Comparison of ENCODE assay signal across 25 cellular contexts in the genomic region with DNA sequence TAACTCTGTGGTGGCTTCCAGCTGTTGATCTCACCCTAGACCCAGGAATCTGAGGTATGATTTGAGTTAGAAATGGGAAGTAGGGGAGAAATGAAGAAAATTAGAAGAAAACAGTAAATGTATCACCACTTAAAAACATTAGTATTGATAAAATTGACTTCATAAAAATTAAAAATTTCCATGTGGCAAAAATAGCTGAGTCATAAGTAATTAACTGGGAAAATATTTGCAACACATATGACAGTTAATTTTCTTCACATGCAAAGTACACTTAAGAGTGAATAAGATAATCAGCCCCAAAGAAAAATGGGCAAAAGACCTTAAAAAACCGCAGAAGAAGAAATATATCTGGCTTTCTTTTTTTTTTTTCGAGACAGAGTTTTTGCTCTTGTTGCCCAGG. TPM values are rescaled to one million over a fixed set of nuclear protein-coding genes. Genes with fewer than 3 reads are reported as not detected.
DNase-seq lines count a peak whose midpoint lies in the region; ATAC-seq, FAIRE-seq and TF ChIP-seq lines count a peak whose summit lies in the region.
"Had no signal": no experiment of that assay in that cellular context is flagged by ENCODE, and none has a peak within 500 bp of the region (broad histone marks: within the 10 kb centered on the region; RNA-seq: fewer than 3 reads in every experiment).

No MANE protein-coding gene starts in this region.

- CTCF ChIA-PET in CD4-positive, alpha-beta T cell (lab: Charles Lee): interaction anchor here (0.7 to 1.9 kb wide), 3 partner anchors 12 to 301 kb away, joined by 3 to 6 read pairs (median 3); no protein-coding TSS in a partner anchor

- H3K9ac ChIP-seq in MM.1S (ENCODE audit: low read length): no peak overlapping the region
- peak overlapping the region in 1 of 5 donors; percentile 52 for H3K9ac ChIP-seq in subcutaneous abdominal adipose tissue (ENCODE audit: low read length in 5 of 5)
- no peak overlapping the region for H3K9ac ChIP-seq in kidney (ENCODE audit: low read length in 2 of 2)

- H3K27me3 Mint-ChIP-seq in CD4-positive, alpha-beta T cell: no peaks in the 10 kb centered on the region
- peaks cover 6 to 15% (median 9%) of the 10 kb centered on the region in 3 donors for H3K27me3 Mint-ChIP-seq in immature natural killer cell (ENCODE audit: low read depth in 3 of 3)
- H3K27me3 Mint-ChIP-seq: activated naive CD4-positive, alpha-beta T cell treated with anti-CD3 and anti-CD28 coated beads, Interleukin-2, amount 50 U/mL, for 24 hours had no signal

- peaks cover 62% of the 10 kb centered on the region for H3K4me1 Mint-ChIP-seq in CD4-positive, alpha-beta T cell (ENCODE audit: low read depth)
- H3K4me1 Mint-ChIP-seq in immature natural killer cell: peaks cover 62 to 75% of the 10 kb centered on the region in 2 donors

- H3K9me3 Mint-ChIP-seq in CD4-positive, alpha-beta T cell: peaks cover 2% of the 10 kb centered on the region
- no peaks in the 10 kb centered on the region for H3K9me3 Mint-ChIP-seq in immature natural killer cell
- H3K9me3 Mint-ChIP-seq: activated naive CD4-positive, alpha-beta T cell treated with anti-CD3 and anti-CD28 coated beads, Interleukin-2, amount 50 U/mL, for 24 hours had no signal

- no peaks in the 10 kb centered on the region for H3K36me3 ChIP-seq in MM.1S (replicated peaks; ENCODE audit: insufficient read depth, low read length)
- no peaks in the 10 kb centered on the region for H3K36me3 ChIP-seq in subcutaneous abdominal adipose tissue (ENCODE audit: control insufficient read depth in 5 of 5, insufficient read depth in 5 of 5, low read length in 5 of 5)
- no peaks in the 10 kb centered on the region for H3K36me3 ChIP-seq in kidney (ENCODE audit: control insufficient read depth in 1 of 2, insufficient read depth in 2 of 2, low read length in 2 of 2)
- H3K36me3 ChIP-seq: heart left ventricle, upper lobe of left lung had no signal

- H3K36me3 Mint-ChIP-seq in CD4-positive, alpha-beta T cell (ENCODE audit: low read depth): no peaks in the 10 kb centered on the region
- no peaks in the 10 kb centered on the region for H3K36me3 Mint-ChIP-seq in immature natural killer cell
- H3K36me3 Mint-ChIP-seq: activated naive CD4-positive, alpha-beta T cell treated with anti-CD3 and anti-CD28 coated beads, Interleukin-2, amount 50 U/mL, for 24 hours had no signal

- H4K20me1 ChIP-seq in MM.1S (ENCODE audit: insufficient read depth, low read length): no peaks in the 10 kb centered on the region

- no peaks in the 10 kb centered on the region for H3K9me2 ChIP-seq in MM.1S (replicated peaks; ENCODE audit: insufficient read depth, low read length)

- POLR2A ChIA-PET in CD4-positive, alpha-beta T cell (lab: Charles Lee): interaction anchor here (0.6 kb wide), 1 partner anchor 25 kb away, joined by 4 read pairs; no protein-coding TSS in a partner anchor

- peak overlapping the region; percentile 18 for H3K27ac Mint-ChIP-seq in CD4-positive, alpha-beta T cell
- H3K27ac Mint-ChIP-seq in immature natural killer cell: peak overlapping the region in 5 of 6 donors; percentile 7 to 75 (median 65)
- H3K27ac Mint-ChIP-seq: CD14-positive monocyte had no signal

- peak overlapping the region; percentile 45 for H3K4me3 Mint-ChIP-seq in CD4-positive, alpha-beta T cell
- peak overlapping the region in 2 of 5 donors; percentile 2 to 26 for H3K4me3 Mint-ChIP-seq in immature natural killer cell
- H3K4me3 Mint-ChIP-seq: CD14-positive monocyte had no signal

- no peak for TF ChIP-seq CTCF in CD4-positive, alpha-beta T cell (IDR thresholded peaks at IDR 0.05)
- no peak for TF ChIP-seq CTCF in MM.1S (IDR thresholded peaks at IDR 0.05; ENCODE audit: low read length)
- TF ChIP-seq CTCF in kidney (IDR thresholded peaks at IDR 0.05; ENCODE audit: borderline replicate concordance, extremely low read depth, insufficient read depth): no peak

- H3K4me2 ChIP-seq in MM.1S (ENCODE audit: low read depth, low read length): peak overlapping the region; percentile 29; the same call in 1 of the 2 replicates

- no peak for ATAC-seq in CD4-positive, alpha-beta T cell (ENCODE audit: poor library complexity)
- ATAC-seq: heart left ventricle, left lobe of liver, Right ventricle myocardium inferior had no signal

- H3K4me3 ChIP-seq in MM.1S (ENCODE audit: low read length) (no peak overlapping the region), subcutaneous abdominal adipose tissue (ENCODE audit: low read depth in 1 of 5, low read length in 5 of 5) (no peak overlapping the region), kidney (ENCODE audit: low read length in 2 of 2) (no peak overlapping the region)
- H3K4me3 ChIP-seq: heart left ventricle, upper lobe of left lung had no signal

- intact Hi-C loops in CD4-positive, alpha-beta T cell (cut with DNase I, micrococcal nuclease): no loop called here
- intact Hi-C loops in kidney (cut with DNase I): no loop called here

- DNase-seq in CD4-positive, alpha-beta T cell: no peak
- DNase-seq in MM.1S: no peak
- no peak for DNase-seq in immature natural killer cell
- no peak for DNase-seq in kidney
- DNase-seq in NCI-H1694 treated with DMSO at 0.1 percent for 48 hours (lab: John Stamatoyannopoulos, UW): no peak
- no peak for DNase-seq in GDM1 (lab: John Stamatoyannopoulos, UW)
- DNase-seq: activated T-cell treated with anti-CD3 and anti-CD28 coated beads, Interleukin-2, amount 50 U/mL, for 48 hours; central memory CD4-positive, alpha-beta T cell; DMS79; HCEC 1CT; heart left ventricle; Kasumi-1; NCI-H1092; NCI-H2029; NCI-H226; NCI-H774; stimulated activated CD4-positive, alpha-beta T cell treated with anti-CD3 and anti-CD28 coated beads, Interleukin-2, amount 100 ng/mL, for 48 hours; upper lobe of left lung had no signal

- no peak overlapping the region for H3K27ac ChIP-seq in CD4-positive, alpha-beta T cell (ENCODE audit: low read depth, low read length)
- H3K27ac ChIP-seq in MM.1S (ENCODE audit: low read length) (no peak overlapping the region), subcutaneous abdominal adipose tissue (ENCODE audit: low read depth, low read length) (peak overlapping the region; percentile 86), kidney (ENCODE audit: low read depth in 2 of 2, low read length in 2 of 2) (no peak overlapping the region)

- H3K4me1 ChIP-seq in MM.1S (ENCODE audit: low read length) (peaks cover 12% of the 10 kb centered on the region), subcutaneous abdominal adipose tissue (ENCODE audit: control insufficient read depth in 5 of 5, insufficient read depth in 5 of 5, low read length in 5 of 5) (peaks cover 8 to 61% (median 57%) of the 10 kb centered on the region in 5 donors), kidney (ENCODE audit: control insufficient read depth in 1 of 2, insufficient read depth in 1 of 2, low read depth in 1 of 2, low read length in 2 of 2) (peaks cover 1 to 5% of the 10 kb centered on the region in 2 donors)

- no peaks in the 10 kb centered on the region for H3K79me2 ChIP-seq in MM.1S (ENCODE audit: low read length)

- no peak for FAIRE-seq in kidney (lab: Jason Lieb, UNC)
- FAIRE-seq: astrocyte, TTC549 had no signal

- H2AFZ ChIP-seq in MM.1S (ENCODE audit: low read length): no peak overlapping the region

- no peaks in the 10 kb centered on the region for H3K9me3 ChIP-seq in CD4-positive, alpha-beta T cell (ENCODE audit: control insufficient read depth, low read length)
- no peaks in the 10 kb centered on the region for H3K9me3 ChIP-seq in MM.1S (replicated peaks; ENCODE audit: insufficient read depth, low read length)
- H3K9me3 ChIP-seq in subcutaneous abdominal adipose tissue (ENCODE audit: control insufficient read depth in 5 of 5, low read length in 5 of 5): no peaks in the 10 kb centered on the region
- no peaks in the 10 kb centered on the region for H3K9me3 ChIP-seq in kidney (ENCODE audit: control insufficient read depth in 1 of 2, low read length in 2 of 2)
- H3K9me3 ChIP-seq: heart left ventricle, upper lobe of left lung had no signal

- no peaks in the 10 kb centered on the region for H3K27me3 ChIP-seq in CD4-positive, alpha-beta T cell (ENCODE audit: control insufficient read depth, insufficient read depth, low read length)
- H3K27me3 ChIP-seq in MM.1S (replicated peaks; ENCODE audit: insufficient read depth, low read length) (no peaks in the 10 kb centered on the region), subcutaneous abdominal adipose tissue (ENCODE audit: control insufficient read depth in 5 of 5, insufficient read depth in 4 of 5, low read length in 5 of 5) (no peaks in the 10 kb centered on the region)
- H3K27me3 ChIP-seq: heart left ventricle, upper lobe of left lung had no signal

- H3F3A ChIP-seq in MM.1S (ENCODE audit: insufficient read depth, low read length): peaks cover 14% of the 10 kb centered on the region

RNA-seq across cellular contexts. Expression of a gene that starts 25.5 kb away (rescaled TPM):
- total RNA-seq in CD4-positive, alpha-beta T cell: 10 to 100 TPM; 12.5 to 12.6 TPM
- polyA plus RNA-seq in immature natural killer cell (10 to 100 TPM in 1 of 3 donors, 1 to 10 TPM in 2; 4.6 to 11.3 (median 4.7) TPM), kidney (ENCODE audit: insufficient read depth, low read depth, low replicate concordance) (26.7 TPM)
- total RNA-seq in kidney: 50.0 TPM

RNA-seq across cellular contexts. Expression of a gene that starts 36.3 kb away (rescaled TPM):
- total RNA-seq in CD4-positive, alpha-beta T cell: not detected
- polyA plus RNA-seq in immature natural killer cell: not detected
- 4.8 TPM for total RNA-seq in kidney
- 3.4 TPM for polyA plus RNA-seq in kidney (ENCODE audit: insufficient read depth, low read depth, low replicate concordance)
